Comparison of ENCODE assay signal across 1 cellular context in genomic region chr2:111162718-111163331, GRCh38.
A peak's percentile ranks its signal among the peaks of the same experiment; 100 is the strongest.
TF ChIP-seq lines count a peak whose summit lies in the region.

No MANE protein-coding gene starts in this region.

TF ChIP-seq in K562, 482 proteins besides CTCF, POLR2A, EP300 and RAD21 (continued from another document and continues in another):
- TF ChIP-seq EZH2 (IDR thresholded peaks at IDR 0.05; ENCODE audit: borderline replicate concordance, low read depth, low read length) (no peak), MEIS2 (IDR thresholded peaks at IDR 0.05; ENCODE audit: partially characterized antibody) (peak; percentile 46), ZNF764 (CRISPR knock-in tag; IDR thresholded peaks at IDR 0.05; ENCODE audit: low read depth) (no peak), TARDBP (IDR thresholded peaks at IDR 0.05) (no peak), PPARD (CRISPR knock-in tag; IDR thresholded peaks at IDR 0.05) (no peak), PHTF2 (CRISPR knock-in tag; IDR thresholded peaks at IDR 0.05) (no peak), CAMTA2 (CRISPR knock-in tag; conservative IDR thresholded peaks at IDR 0.05) (no peak), KDM5B (IDR thresholded peaks at IDR 0.05; ENCODE audit: insufficient replicate concordance, low read depth, low read length) (no peak), HDAC3 (IDR thresholded peaks at IDR 0.05; ENCODE audit: borderline replicate concordance, partially characterized antibody) (peak; percentile 42), ZNF395 (CRISPR knock-in tag; IDR thresholded peaks at IDR 0.05) (peak; percentile 50; the same call in 1 of the 2 replicates), RBM22 (IDR thresholded peaks at IDR 0.05; ENCODE audit: low read depth, low read length, poor library complexity, severe bottlenecking) (no peak), MEF2A (IDR thresholded peaks at IDR 0.05; ENCODE audit: control insufficient read depth, low read depth, low read length) (no peak), MTA2 (IDR thresholded peaks at IDR 0.05; ENCODE audit: low read depth) (peak; percentile 65), POLR3A (IDR thresholded peaks at IDR 0.05; ENCODE audit: borderline replicate concordance, extremely low read depth, insufficient read depth, insufficient read length) (no peak), ZNF436 (CRISPR knock-in tag; IDR thresholded peaks at IDR 0.05) (no peak), ZZZ3 (IDR thresholded peaks at IDR 0.05) (no peak), ZNF282 (CRISPR knock-in tag; IDR thresholded peaks at IDR 0.05) (no peak), MIER1 (IDR thresholded peaks at IDR 0.05; ENCODE audit: low read depth) (no peak), ZSCAN32 (CRISPR knock-in tag; IDR thresholded peaks at IDR 0.05) (no peak), USF2 (CRISPR knock-in tag; IDR thresholded peaks at IDR 0.05) (no peak), THRA (IDR thresholded peaks at IDR 0.05) (no peak), E2F6 (IDR thresholded peaks at IDR 0.05; ENCODE audit: borderline replicate concordance in 1 of 2, extremely low read depth in 1 of 2, insufficient read depth in 1 of 2, insufficient read length in 1 of 2, low read depth in 1 of 2, low read length in 1 of 2, poor library complexity in 1 of 2, severe bottlenecking in 1 of 2) (no peak), ZFPM2 (CRISPR knock-in tag; IDR thresholded peaks at IDR 0.05) (no peak), CHD7 (IDR thresholded peaks at IDR 0.05; ENCODE audit: low read depth, low read length) (no peak), NFIC (IDR thresholded peaks at IDR 0.05) (no peak), ZNF785 (CRISPR knock-in tag; IDR thresholded peaks at IDR 0.05) (no peak)
- TF ChIP-seq, protein P1, sequence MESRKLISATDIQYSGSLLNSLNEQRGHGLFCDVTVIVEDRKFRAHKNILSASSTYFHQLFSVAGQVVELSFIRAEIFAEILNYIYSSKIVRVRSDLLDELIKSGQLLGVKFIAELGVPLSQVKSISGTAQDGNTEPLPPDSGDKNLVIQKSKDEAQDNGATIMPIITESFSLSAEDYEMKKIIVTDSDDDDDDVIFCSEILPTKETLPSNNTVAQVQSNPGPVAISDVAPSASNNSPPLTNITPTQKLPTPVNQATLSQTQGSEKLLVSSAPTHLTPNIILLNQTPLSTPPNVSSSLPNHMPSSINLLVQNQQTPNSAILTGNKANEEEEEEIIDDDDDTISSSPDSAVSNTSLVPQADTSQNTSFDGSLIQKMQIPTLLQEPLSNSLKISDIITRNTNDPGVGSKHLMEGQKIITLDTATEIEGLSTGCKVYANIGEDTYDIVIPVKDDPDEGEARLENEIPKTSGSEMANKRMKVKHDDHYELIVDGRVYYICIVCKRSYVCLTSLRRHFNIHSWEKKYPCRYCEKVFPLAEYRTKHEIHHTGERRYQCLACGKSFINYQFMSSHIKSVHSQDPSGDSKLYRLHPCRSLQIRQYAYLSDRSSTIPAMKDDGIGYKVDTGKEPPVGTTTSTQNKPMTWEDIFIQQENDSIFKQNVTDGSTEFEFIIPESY (CRISPR knock-in tag; IDR thresholded peaks at IDR 0.05): no peak
- TF ChIP-seq, protein P2, sequence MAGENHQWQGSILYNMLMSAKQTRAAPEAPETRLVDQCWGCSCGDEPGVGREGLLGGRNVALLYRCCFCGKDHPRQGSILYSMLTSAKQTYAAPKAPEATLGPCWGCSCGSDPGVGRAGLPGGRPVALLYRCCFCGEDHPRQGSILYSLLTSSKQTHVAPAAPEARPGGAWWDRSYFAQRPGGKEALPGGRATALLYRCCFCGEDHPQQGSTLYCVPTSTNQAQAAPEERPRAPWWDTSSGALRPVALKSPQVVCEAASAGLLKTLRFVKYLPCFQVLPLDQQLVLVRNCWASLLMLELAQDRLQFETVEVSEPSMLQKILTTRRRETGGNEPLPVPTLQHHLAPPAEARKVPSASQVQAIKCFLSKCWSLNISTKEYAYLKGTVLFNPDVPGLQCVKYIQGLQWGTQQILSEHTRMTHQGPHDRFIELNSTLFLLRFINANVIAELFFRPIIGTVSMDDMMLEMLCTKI (IDR thresholded peaks at IDR 0.05; ENCODE audit: partially characterized antibody): no peak
- TF ChIP-seq, protein P3, sequence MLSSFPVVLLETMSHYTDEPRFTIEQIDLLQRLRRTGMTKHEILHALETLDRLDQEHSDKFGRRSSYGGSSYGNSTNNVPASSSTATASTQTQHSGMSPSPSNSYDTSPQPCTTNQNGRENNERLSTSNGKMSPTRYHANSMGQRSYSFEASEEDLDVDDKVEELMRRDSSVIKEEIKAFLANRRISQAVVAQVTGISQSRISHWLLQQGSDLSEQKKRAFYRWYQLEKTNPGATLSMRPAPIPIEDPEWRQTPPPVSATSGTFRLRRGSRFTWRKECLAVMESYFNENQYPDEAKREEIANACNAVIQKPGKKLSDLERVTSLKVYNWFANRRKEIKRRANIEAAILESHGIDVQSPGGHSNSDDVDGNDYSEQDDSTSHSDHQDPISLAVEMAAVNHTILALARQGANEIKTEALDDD (IDR thresholded peaks at IDR 0.05): peak; percentile 19; the same call in 1 of the 2 replicates
- TF ChIP-seq, protein P4, sequence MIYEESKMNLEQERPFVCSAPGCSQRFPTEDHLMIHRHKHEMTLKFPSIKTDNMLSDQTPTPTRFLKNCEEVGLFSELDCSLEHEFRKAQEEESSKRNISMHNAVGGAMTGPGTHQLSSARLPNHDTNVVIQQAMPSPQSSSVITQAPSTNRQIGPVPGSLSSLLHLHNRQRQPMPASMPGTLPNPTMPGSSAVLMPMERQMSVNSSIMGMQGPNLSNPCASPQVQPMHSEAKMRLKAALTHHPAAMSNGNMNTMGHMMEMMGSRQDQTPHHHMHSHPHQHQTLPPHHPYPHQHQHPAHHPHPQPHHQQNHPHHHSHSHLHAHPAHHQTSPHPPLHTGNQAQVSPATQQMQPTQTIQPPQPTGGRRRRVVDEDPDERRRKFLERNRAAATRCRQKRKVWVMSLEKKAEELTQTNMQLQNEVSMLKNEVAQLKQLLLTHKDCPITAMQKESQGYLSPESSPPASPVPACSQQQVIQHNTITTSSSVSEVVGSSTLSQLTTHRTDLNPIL (CRISPR knock-in tag; IDR thresholded peaks at IDR 0.05): no peak
- TF ChIP-seq, protein P5, sequence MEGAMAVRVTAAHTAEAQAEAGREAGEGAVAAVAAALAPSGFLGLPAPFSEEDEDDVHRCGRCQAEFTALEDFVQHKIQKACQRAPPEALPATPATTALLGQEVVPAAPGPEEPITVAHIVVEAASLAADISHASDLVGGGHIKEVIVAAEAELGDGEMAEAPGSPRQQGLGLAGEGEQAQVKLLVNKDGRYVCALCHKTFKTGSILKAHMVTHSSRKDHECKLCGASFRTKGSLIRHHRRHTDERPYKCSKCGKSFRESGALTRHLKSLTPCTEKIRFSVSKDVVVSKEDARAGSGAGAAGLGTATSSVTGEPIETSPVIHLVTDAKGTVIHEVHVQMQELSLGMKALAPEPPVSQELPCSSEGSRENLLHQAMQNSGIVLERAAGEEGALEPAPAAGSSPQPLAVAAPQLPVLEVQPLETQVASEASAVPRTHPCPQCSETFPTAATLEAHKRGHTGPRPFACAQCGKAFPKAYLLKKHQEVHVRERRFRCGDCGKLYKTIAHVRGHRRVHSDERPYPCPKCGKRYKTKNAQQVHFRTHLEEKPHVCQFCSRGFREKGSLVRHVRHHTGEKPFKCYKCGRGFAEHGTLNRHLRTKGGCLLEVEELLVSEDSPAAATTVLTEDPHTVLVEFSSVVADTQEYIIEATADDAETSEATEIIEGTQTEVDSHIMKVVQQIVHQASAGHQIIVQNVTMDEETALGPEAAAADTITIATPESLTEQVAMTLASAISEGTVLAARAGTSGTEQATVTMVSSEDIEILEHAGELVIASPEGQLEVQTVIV (CRISPR knock-in tag; IDR thresholded peaks at IDR 0.05; ENCODE audit: borderline replicate concordance): no peak
